ENCODE assay signal across 26 cellular contexts in the genomic region with DNA sequence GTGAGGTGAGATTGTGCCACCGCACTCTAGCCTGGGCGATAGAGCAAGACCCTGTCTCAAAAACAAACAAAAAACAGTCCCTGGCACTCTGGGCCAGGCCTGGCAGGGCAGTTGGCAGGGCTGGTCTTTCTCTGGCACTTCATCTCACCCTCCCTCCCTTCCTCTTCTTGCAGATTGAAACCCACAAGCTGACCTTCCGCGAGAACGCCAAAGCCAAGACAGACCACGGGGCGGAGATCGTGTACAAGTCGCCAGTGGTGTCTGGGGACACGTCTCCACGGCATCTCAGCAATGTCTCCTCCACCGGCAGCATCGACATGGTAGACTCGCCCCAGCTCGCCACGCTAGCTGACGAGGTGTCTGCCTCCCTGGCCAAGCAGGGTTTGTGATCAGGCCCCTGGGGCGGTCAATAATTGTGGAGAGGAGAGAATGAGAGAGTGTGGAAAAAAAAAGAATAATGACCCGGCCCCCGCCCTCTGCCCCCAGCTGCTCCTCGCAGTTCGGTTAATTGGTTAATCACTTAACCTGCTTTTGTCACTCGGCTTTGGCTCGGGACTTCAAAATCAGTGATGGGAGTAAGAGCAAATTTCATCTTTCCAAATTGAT. TPM values are rescaled to one million over a fixed set of nuclear protein-coding genes. Genes with fewer than 3 reads are reported as not detected.
DNase-seq lines count a peak whose midpoint lies in the region; ATAC-seq and TF ChIP-seq lines count a peak whose summit lies in the region.
"Had no signal": no experiment of that assay in that cellular context is flagged by ENCODE, and none has a peak within 500 bp of the region (broad histone marks: within the 10 kb centered on the region; RNA-seq: fewer than 3 reads in every experiment).

No MANE protein-coding gene starts in this region.

- H3K27me3 ChIP-seq in CD8-positive, alpha-beta T cell (ENCODE audit: insufficient read depth, low read length): no peaks in the 10 kb centered on the region
- H3K27me3 ChIP-seq: hepatocyte, ovary, transverse colon had no signal

- DNase-seq in CD8-positive, alpha-beta T cell: no peak
- DNase-seq in MV-4-11 (lab: John Stamatoyannopoulos, UW) (peak; percentile 7), glutamatergic neuron (no peak), retina (peak; percentile 50), COLO829 (ENCODE audit: low spot score) (no peak)
- DNase-seq: activated CD4-positive, CD25-positive, alpha-beta regulatory T cell treated with anti-CD3 and anti-CD28 coated beads, Interleukin-2, amount 50 U/mL, for 72 hours; activated CD8-positive, alpha-beta memory T cell treated with anti-CD3 and anti-CD28 coated beads, Interleukin-2, amount 10 ng/mL, durations not matched to agents 7 days and 5 days; COR-L47; dermis blood vessel endothelial cell; DMS79 treated with DMSO at 0.1 percent for 48 hours; lower lobe of right lung; NCI-H1048; NCI-H2081 treated with DMSO at 0.1 percent for 48 hours; NCI-H446 treated with DMSO at 0.1 percent for 48 hours; NK-92 treated with Interleukin-12 subunit alpha and Interleukin-12 subunit beta, amount 100 ng/mL, for 24 hours; stimulated activated CD4-positive, alpha-beta T cell treated with anti-CD3 and anti-CD28 coated beads, Interleukin-2, amount 100 ng/mL, for 24 hours; transverse colon had no signal

- peaks cover 42% of the 10 kb centered on the region for H3K36me3 Mint-ChIP-seq in CD8-positive, alpha-beta T cell
- peaks cover 5% of the 10 kb centered on the region for H3K36me3 Mint-ChIP-seq in glutamatergic neuron (ENCODE audit: unreplicated experiment)

- no peak overlapping the region for H3K27ac ChIP-seq in CD8-positive, alpha-beta T cell (ENCODE audit: low read depth, low read length)
- H3K27ac ChIP-seq: hepatocyte, KMS-11, lower lobe of right lung, ovary, transverse colon had no signal

- H3K9me3 ChIP-seq in CD8-positive, alpha-beta T cell (ENCODE audit: low read length): no peaks in the 10 kb centered on the region
- H3K9me3 ChIP-seq: lower lobe of right lung, ovary, transverse colon had no signal

- H3K4me1 ChIP-seq in CD8-positive, alpha-beta T cell (ENCODE audit: insufficient read depth, low read length): peaks cover 25% of the 10 kb centered on the region
- H3K4me1 ChIP-seq: transverse colon had no signal

- H3K9me3 Mint-ChIP-seq in CD8-positive, alpha-beta T cell: no peaks in the 10 kb centered on the region
- H3K9me3 Mint-ChIP-seq in glutamatergic neuron (ENCODE audit: unreplicated experiment): peaks cover 6% of the 10 kb centered on the region
- H3K9me3 Mint-ChIP-seq: activated T-helper 2 cell treated with anti-CD3 and anti-CD28 coated beads, Interferon-gamma antibody, Interleukin-2, Interleukin-4, amounts not matched to agents 10 μg/mL and 5 μg/mL and 100 μg/mL, durations not matched to agents 14 hours and 24 hours and 36 hours; stimulated activated naive CD8-positive, alpha-beta T cell treated with anti-CD3 and anti-CD28 coated beads, Interleukin-15, Interleukin-2, amounts not matched to agents 100 ng/mL and 50 ng/mL, for 24 hours had no signal

- ATAC-seq in CD8-positive, alpha-beta T cell: no peak
- ATAC-seq in HG02840 (IDR thresholded peaks at IDR 0.05; ENCODE audit: low FRiP score, unreplicated experiment): no peak
- ATAC-seq in HG02973 (IDR thresholded peaks at IDR 0.05; ENCODE audit: unreplicated experiment): no peak
- ATAC-seq: activated CD8-positive, alpha-beta memory T cell treated with anti-CD3 and anti-CD28 coated beads, Interleukin-2, amount 10 ng/mL, durations not matched to agents 7 days and 5 days; GM23338; lower lobe of right lung had no signal

- intact Hi-C loops in CD8-positive, alpha-beta T cell (cut with DNase I, micrococcal nuclease): no loop called here

- POLR2A ChIA-PET in CD8-positive, alpha-beta T cell (lab: Charles Lee): no interaction called here

- H3K27ac Mint-ChIP-seq in CD8-positive, alpha-beta T cell: peak overlapping the region; percentile 60
- H3K27ac Mint-ChIP-seq in glutamatergic neuron (ENCODE audit: unreplicated experiment): peak overlapping the region; percentile 46
- H3K27ac Mint-ChIP-seq: activated CD8-positive, alpha-beta memory T cell treated with anti-CD3 and anti-CD28 coated beads, Interleukin-2, amount 10 ng/mL, durations not matched to agents 7 days and 5 days; GM23338; stimulated activated naive CD8-positive, alpha-beta T cell treated with anti-CD3 and anti-CD28 coated beads, Interleukin-15, Interleukin-2, amounts not matched to agents 100 ng/mL and 50 ng/mL, for 24 hours had no signal

- CTCF ChIA-PET in CD8-positive, alpha-beta T cell (lab: Charles Lee): interaction anchor here (0.6 to 2.4 kb wide), 2 partner anchors 21 to 616 kb away, joined by 3 to 7 read pairs; no protein-coding TSS in a partner anchor

- H3K4me3 ChIP-seq in CD8-positive, alpha-beta T cell (ENCODE audit: low read depth, low read length): no peak overlapping the region
- H3K4me3 ChIP-seq: GM23338, hepatocyte, lower lobe of right lung, ovary, transverse colon had no signal

- H3K36me3 ChIP-seq in CD8-positive, alpha-beta T cell (ENCODE audit: insufficient read depth, low read length): no peaks in the 10 kb centered on the region
- H3K36me3 ChIP-seq: ovary had no signal

- no peak overlapping the region for H3K4me3 Mint-ChIP-seq in CD8-positive, alpha-beta T cell
- no peak overlapping the region for H3K4me3 Mint-ChIP-seq in glutamatergic neuron (ENCODE audit: unreplicated experiment)
- H3K4me3 Mint-ChIP-seq: activated CD8-positive, alpha-beta memory T cell treated with anti-CD3 and anti-CD28 coated beads, Interleukin-2, amount 10 ng/mL, durations not matched to agents 7 days and 5 days; GM23338; stimulated activated naive CD8-positive, alpha-beta T cell treated with anti-CD3 and anti-CD28 coated beads, Interleukin-15, Interleukin-2, amounts not matched to agents 100 ng/mL and 50 ng/mL, for 24 hours had no signal

- no peak for TF ChIP-seq CTCF in CD8-positive, alpha-beta T cell (IDR thresholded peaks at IDR 0.05)
- no peak for TF ChIP-seq CTCF in glutamatergic neuron (IDR thresholded peaks at IDR 0.05; ENCODE audit: partially characterized antibody, unreplicated experiment)

- H3K4me1 Mint-ChIP-seq in CD8-positive, alpha-beta T cell (ENCODE audit: low read depth): peaks cover 26% of the 10 kb centered on the region
- H3K4me1 Mint-ChIP-seq in glutamatergic neuron (ENCODE audit: low read depth, unreplicated experiment): peaks cover 33% of the 10 kb centered on the region

- no peaks in the 10 kb centered on the region for H3K27me3 Mint-ChIP-seq in CD8-positive, alpha-beta T cell (ENCODE audit: low read depth)
- H3K27me3 Mint-ChIP-seq in glutamatergic neuron (ENCODE audit: unreplicated experiment): peaks cover 10% of the 10 kb centered on the region
- H3K27me3 Mint-ChIP-seq: activated CD8-positive, alpha-beta memory T cell treated with anti-CD3 and anti-CD28 coated beads, Interleukin-2, amount 10 ng/mL, durations not matched to agents 7 days and 5 days; stimulated activated naive CD8-positive, alpha-beta T cell treated with anti-CD3 and anti-CD28 coated beads, Interleukin-15, Interleukin-2, amounts not matched to agents 100 ng/mL and 50 ng/mL, for 24 hours had no signal

RNA-seq across cellular contexts. Expression of a gene that starts 24.8 kb away (rescaled TPM):
- not detected for total RNA-seq in CD8-positive, alpha-beta T cell
- 4.1 TPM for total RNA-seq in glutamatergic neuron (ENCODE audit: unreplicated experiment)
- total RNA-seq: activated CD8-positive, alpha-beta memory T cell treated with anti-CD3 and anti-CD28 coated beads, Interleukin-2, amount 10 ng/mL, durations not matched to agents 7 days and 5 days; activated T-helper 2 cell treated with anti-CD3 and anti-CD28 coated beads, Interferon-gamma antibody, Interleukin-2, Interleukin-4, amounts not matched to agents 10 μg/mL and 5 μg/mL and 100 μg/mL, durations not matched to agents 14 hours and 24 hours and 36 hours; bronchial epithelial cell; dermis blood vessel endothelial cell; GM23338; hepatocyte; lower lobe of right lung; ovary; transverse colon had no signal

Comparison
In these comparisons a context has a peak if more than half of its experiments do, and no peak if none do; other contexts are left out.
1. DNase-seq: peak in MV-4-11 (single experiment) and retina (single experiment); none in CD8-positive, alpha-beta T cell (0 of 7), glutamatergic neuron (single experiment) and COLO829 (single experiment).